Comparison of ENCODE assay signal across 17 cellular contexts in the genomic region with DNA sequence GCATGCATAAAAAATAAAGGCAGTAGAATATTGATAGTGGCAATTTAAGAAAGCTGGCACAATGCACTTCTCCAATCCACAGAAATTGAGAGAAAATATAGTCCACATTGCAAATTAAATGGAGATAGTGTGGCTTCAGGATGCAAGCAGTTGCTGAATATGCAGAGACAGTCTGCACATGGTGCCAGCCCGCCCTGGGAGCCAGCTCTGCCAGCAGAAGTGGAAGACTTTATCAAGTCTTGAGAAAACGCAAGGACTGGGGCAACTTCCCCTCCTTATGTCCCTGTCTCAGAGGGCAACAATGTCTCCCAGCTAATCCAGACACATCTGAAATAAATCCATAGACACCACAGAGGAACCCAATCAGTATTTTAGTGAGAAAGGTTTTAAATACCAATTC. TPM values are rescaled to one million over a fixed set of nuclear protein-coding genes. Genes with fewer than 3 reads are reported as not detected.
DNase-seq lines count a peak whose midpoint lies in the region; ATAC-seq and TF ChIP-seq lines count a peak whose summit lies in the region.
"Had no signal": no experiment of that assay in that cellular context is flagged by ENCODE, and none has a peak within 500 bp of the region (broad histone marks: within the 10 kb centered on the region; RNA-seq: fewer than 3 reads in every experiment).

No MANE protein-coding gene starts in this region.

- intact Hi-C loops in lower lobe of right lung (cut with DNase I) = no loop called here

- TF ChIP-seq CTCF in lower lobe of right lung (IDR thresholded peaks at IDR 0.05) = no peak
- TF ChIP-seq CTCF in foreskin keratinocyte (conservative IDR thresholded peaks at IDR 0.05) = no peak

- in situ Hi-C loops in G401 (cut with HindIII; ENCODE audit: low sequenced_read_pairs) = no loop called here

- no peaks in the 10 kb centered on the region for H3K9me3 ChIP-seq in lower lobe of right lung

- H3K4me1 ChIP-seq in lower lobe of right lung (peaks cover 4% of the 10 kb centered on the region), foreskin keratinocyte (peaks cover 8% of the 10 kb centered on the region)

- H3K27me3 ChIP-seq in lower lobe of right lung (ENCODE audit: low read depth) = no peaks in the 10 kb centered on the region
- H3K27me3 ChIP-seq in foreskin keratinocyte = no peaks in the 10 kb centered on the region
- H3K27me3 ChIP-seq: BLaER1 treated with 17β-estradiol and CSF1 and Interleukin-3, amounts not matched to agents 10 nM and 100 nM had no signal

- ATAC-seq in lower lobe of right lung (peak in 1 of 2 donors; percentile 46), foreskin keratinocyte (no peak)
- ATAC-seq: CD8-positive, alpha-beta T cell; GM23338; HepG2 had no signal

- no peak overlapping the region for H3K4me3 ChIP-seq in lower lobe of right lung
- H3K4me3 ChIP-seq: BLaER1 treated with 17β-estradiol and CSF1 and Interleukin-3, amounts not matched to agents 10 nM and 100 nM; GM23338 had no signal

- DNase-seq in G401 (ENCODE audit: low spot score) (peak; percentile 48), MV-4-11 (lab: John Stamatoyannopoulos, UW) (peak; percentile 6), cerebellar cortex (ENCODE audit: low spot score) (peak; percentile 27), lower lobe of right lung (peak; percentile 54), foreskin keratinocyte (no peak), HUDEP-2 (lab: John Stamatoyannopoulos, UW; ENCODE audit: unreplicated experiment in 76 of 76) (no peak), DMS153 (lab: John Stamatoyannopoulos, UW) (no peak)
- DNase-seq in central memory CD4-positive, alpha-beta T cell = no peak
- DNase-seq: CD8-positive, alpha-beta T cell; COR-L47; DMS 273 treated with DMSO at 0.1 percent for 48 hours; GDM1; HCEC 1CT had no signal

- H3K27ac ChIP-seq in lower lobe of right lung (no peak overlapping the region), foreskin keratinocyte (no peak overlapping the region)
- H3K27ac ChIP-seq: BLaER1 treated with 17β-estradiol and CSF1 and Interleukin-3, amounts not matched to agents 10 nM and 100 nM had no signal

- H3K36me3 ChIP-seq in lower lobe of right lung = no peaks in the 10 kb centered on the region
- H3K36me3 ChIP-seq: BLaER1 treated with 17β-estradiol and CSF1 and Interleukin-3, amounts not matched to agents 10 nM and 100 nM had no signal

RNA-seq across cellular contexts. Expression of gene MB21D2, which starts 57.2 kb away (rescaled TPM):
- 0.06 and 0.71 TPM in 2 replicates for total RNA-seq in G401 (2014; rRNA removed; shearing (Covaris generic))
- total RNA-seq in lower lobe of right lung (5.0 TPM), foreskin keratinocyte (16.4 and 16.5 TPM in 2 replicates)
- 6.9 and 8.2 TPM in 2 replicates for polyA plus RNA-seq in foreskin keratinocyte
- polyA plus RNA-seq: IgD-negative memory B cell had no signal

Comparison
In these comparisons a context has a peak if more than half of its experiments do, and no peak if none do; other contexts are left out.
1. DNase-seq: peak in G401 (single experiment), MV-4-11 (single experiment), cerebellar cortex (single experiment) and lower lobe of right lung (single experiment); none in central memory CD4-positive, alpha-beta T cell (single experiment), foreskin keratinocyte (0 of 2), HUDEP-2 (0 of 76) and DMS153 (single experiment).